ENCODE assay signal across 35 cellular contexts in genomic region chr2:233023007-233023760, GRCh38. TPM values are rescaled to one million over a fixed set of nuclear protein-coding genes. Genes with fewer than 3 reads are reported as not detected.
"Had no signal": no experiment of that assay in that cellular context is flagged by ENCODE, and none has a peak within 500 bp of the region (broad histone marks: within the 10 kb centered on the region; RNA-seq: fewer than 3 reads in every experiment).

No MANE protein-coding gene starts in this region.

- H2AFZ ChIP-seq: hepatocyte, neural progenitor cell had no signal

- H3K27ac ChIP-seq: heart right ventricle, hepatocyte, lower lobe of right lung, neural progenitor cell, ovary, prostate gland, sigmoid colon, tibial nerve, uterus had no signal

- H3K27ac Mint-ChIP-seq: mesothelial cell of epicardium; natural killer cell; nephron progenitor cell; neural progenitor cell; stimulated activated memory B cell treated with anti-CD40 and anti-IgM and Interleukin-4, amounts not matched to agents 10 μg/mL and 1 μg/mL and 100 μg/mL, for 72 hours; stimulated activated naive CD8-positive, alpha-beta T cell treated with anti-CD3 and anti-CD28 coated beads, Interleukin-15, amount 100 ng/mL, for 72 hours had no signal

- H3K27me3 Mint-ChIP-seq: naive B cell; stimulated activated memory B cell treated with anti-CD40 and anti-IgM and Interleukin-4, amounts not matched to agents 10 μg/mL and 1 μg/mL and 100 μg/mL, for 72 hours; stimulated activated naive CD8-positive, alpha-beta T cell treated with anti-CD3 and anti-CD28 coated beads, Interleukin-15, amount 100 ng/mL, for 72 hours had no signal

- H3K4me3 ChIP-seq: heart right ventricle, hepatocyte, lower lobe of right lung, neural progenitor cell, ovary, prostate gland, sigmoid colon, tibial nerve, uterus had no signal

- H3K4me1 Mint-ChIP-seq: mesothelial cell of epicardium; naive B cell; natural killer cell; nephron progenitor cell; neural progenitor cell; stimulated activated memory B cell treated with anti-CD40 and anti-IgM and Interleukin-4, amounts not matched to agents 10 μg/mL and 1 μg/mL and 100 μg/mL, for 72 hours; stimulated activated naive CD8-positive, alpha-beta T cell treated with anti-CD3 and anti-CD28 coated beads, Interleukin-15, amount 100 ng/mL, for 72 hours had no signal

- H3K36me3 ChIP-seq: heart right ventricle, lower lobe of right lung, neural progenitor cell, ovary, prostate gland, sigmoid colon, tibial nerve, uterus had no signal

- H3K9me3 Mint-ChIP-seq: mesothelial cell of epicardium; natural killer cell; nephron progenitor cell; neural progenitor cell; stimulated activated memory B cell treated with anti-CD40 and anti-IgM and Interleukin-4, amounts not matched to agents 10 μg/mL and 1 μg/mL and 100 μg/mL, for 72 hours; stimulated activated naive CD8-positive, alpha-beta T cell treated with anti-CD3 and anti-CD28 coated beads, Interleukin-15, amount 100 ng/mL, for 72 hours had no signal

- H3K27me3 ChIP-seq: hepatocyte, neural progenitor cell, ovary, sigmoid colon, tibial nerve, uterus had no signal

- H3K9ac ChIP-seq: neural progenitor cell had no signal

- H3K9me3 ChIP-seq: ovary, prostate gland, sigmoid colon, uterus had no signal

- H3K4me2 ChIP-seq: hepatocyte, neural progenitor cell had no signal

- H3K4me1 ChIP-seq: heart right ventricle, lower lobe of right lung, neural progenitor cell, prostate gland, sigmoid colon, tibial nerve, uterus had no signal

- H3K36me3 Mint-ChIP-seq: mesothelial cell of epicardium; naive B cell; natural killer cell; neural progenitor cell; stimulated activated memory B cell treated with anti-CD40 and anti-IgM and Interleukin-4, amounts not matched to agents 10 μg/mL and 1 μg/mL and 100 μg/mL, for 72 hours had no signal

- H3K4me3 Mint-ChIP-seq: mesothelial cell of epicardium; naive B cell; natural killer cell; nephron progenitor cell; neural progenitor cell; stimulated activated memory B cell treated with anti-CD40 and anti-IgM and Interleukin-4, amounts not matched to agents 10 μg/mL and 1 μg/mL and 100 μg/mL, for 72 hours; stimulated activated naive CD8-positive, alpha-beta T cell treated with anti-CD3 and anti-CD28 coated beads, Interleukin-15, amount 100 ng/mL, for 72 hours had no signal

- ATAC-seq: heart right ventricle; left cardiac atrium; left lobe of liver; lower lobe of right lung; natural killer cell; right cardiac atrium; stimulated activated naive CD8-positive, alpha-beta T cell treated with anti-CD3 and anti-CD28 coated beads, Interleukin-15, amount 100 ng/mL, for 72 hours had no signal

- DNase-seq: heart right ventricle; kidney glomerular epithelial cell; left cardiac atrium; lower lobe of right lung; mammary epithelial cell; mesenchymal stem cell; naive B cell; natural killer cell; nephron progenitor cell; ovary; retina; right cardiac atrium; sigmoid colon; small intestine; stimulated activated CD4-positive, alpha-beta T cell treated with anti-CD3 and anti-CD28 coated beads, Interleukin-1b, Interleukin-23, amount 100 ng/mL, for 48 hours; stimulated activated CD4-positive, alpha-beta T cell treated with anti-CD3 and anti-CD28 coated beads, Interleukin-2, amount 100 ng/mL, for 48 hours; stimulated activated CD4-positive, alpha-beta T cell treated with anti-CD3 and anti-CD28 coated beads, Interleukin-4, amount 100 ng/mL, for 4 hours; stimulated activated CD8-positive, alpha-beta memory T cell treated with anti-CD3 and anti-CD28 coated beads, Interleukin-4, amount 100 ng/mL, for 48 hours; stimulated activated naive CD4-positive, alpha-beta T cell treated with Interleukin-2 at 50 U/mL for 16 hours; stimulated activated naive CD8-positive, alpha-beta T cell treated with anti-CD3 and anti-CD28 coated beads, Interleukin-15, amount 100 ng/mL, for 72 hours; substantia nigra; uterus had no signal

RNA-seq across cellular contexts. Expression of gene NEU2, which starts 9.3 kb away (rescaled TPM):
- total RNA-seq: heart right ventricle, hepatocyte, left cardiac atrium, left lobe of liver, liver, lower lobe of right lung, mammary epithelial cell, mesothelial cell of epicardium, mononuclear cell, natural killer cell, omental fat pad, ovary, prostate gland, right cardiac atrium, sigmoid colon, temporal lobe, tibial nerve, ureter, uterus had no signal
- polyA plus RNA-seq: heart right ventricle, hepatocyte, liver, mammary epithelial cell, ovary, right cardiac atrium, sigmoid colon, small intestine, thymus had no signal

RNA-seq across cellular contexts. Expression of gene NGEF, which starts 10.1 kb away (rescaled TPM):
- total RNA-seq: natural killer cell had no signal
